ENCODE assay signal across 16 cellular contexts in the genomic region with DNA sequence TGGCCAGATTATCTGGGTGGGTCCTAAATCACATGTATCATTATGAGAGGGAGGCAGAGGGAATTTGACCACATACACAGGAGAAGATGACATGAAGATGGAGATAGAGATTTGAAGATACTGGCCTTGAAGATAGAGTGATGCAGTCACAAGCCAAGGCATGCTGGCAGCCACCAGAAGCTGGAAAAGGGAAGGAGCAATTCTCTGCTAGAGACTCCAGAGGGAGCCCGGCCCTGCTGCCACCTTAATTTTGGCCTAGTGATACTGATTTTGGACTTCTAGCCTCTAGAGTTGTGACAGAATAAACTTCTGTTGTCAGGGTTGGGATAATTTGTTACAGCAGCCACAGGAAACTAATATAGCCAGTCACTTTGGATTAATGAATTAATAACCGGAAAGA. TPM values are rescaled to one million over a fixed set of nuclear protein-coding genes. Genes with fewer than 3 reads are reported as not detected.
A peak's percentile ranks its signal among the peaks of the same experiment; 100 is the strongest.
DNase-seq lines count a peak whose midpoint lies in the region; ATAC-seq, FAIRE-seq and TF ChIP-seq lines count a peak whose summit lies in the region.
"Had no signal": no experiment of that assay in that cellular context is flagged by ENCODE, and none has a peak within 500 bp of the region (broad histone marks: within the 10 kb centered on the region; RNA-seq: fewer than 3 reads in every experiment).

No MANE protein-coding gene starts in this region.

- ATAC-seq in natural killer cell treated with Interleukin-12 subunit alpha and Interleukin-12 subunit beta and Interleukin-15 and Interleukin-18, amount 100 ng/mL, for 72 hours: no peak
- ATAC-seq in natural killer cell: no peak
- no peak for ATAC-seq in activated T-helper 17 cell treated with anti-CD3 and anti-CD28 coated beads, Interleukin-2, amount 50 U/mL, for 72 hours (replicated peaks)
- ATAC-seq: GM23338, heart right ventricle had no signal

- no peak overlapping the region for H3K27ac Mint-ChIP-seq in natural killer cell treated with Interleukin-12 subunit alpha and Interleukin-12 subunit beta and Interleukin-15 and Interleukin-18, amount 100 ng/mL, for 72 hours
- no peak overlapping the region for H3K27ac Mint-ChIP-seq in natural killer cell
- H3K27ac Mint-ChIP-seq in activated T-helper 17 cell treated with anti-CD3 and anti-CD28 coated beads, Interleukin-2, amount 50 U/mL, for 72 hours: no peak overlapping the region
- H3K27ac Mint-ChIP-seq in type B pancreatic cell: peak overlapping the region; percentile 12
- H3K27ac Mint-ChIP-seq: GM23338 had no signal

- H3K27me3 Mint-ChIP-seq in natural killer cell treated with Interleukin-12 subunit alpha and Interleukin-12 subunit beta and Interleukin-15 and Interleukin-18, amount 100 ng/mL, for 72 hours: peaks cover 0 to 3% of the 10 kb centered on the region in 2 donors
- H3K27me3 Mint-ChIP-seq in natural killer cell (ENCODE audit: low read depth in 2 of 2): peaks cover 0 to 8% of the 10 kb centered on the region in 2 donors
- peaks cover 4% of the 10 kb centered on the region for H3K27me3 Mint-ChIP-seq in activated T-helper 17 cell treated with anti-CD3 and anti-CD28 coated beads, Interleukin-2, amount 50 U/mL, for 72 hours
- H3K27me3 Mint-ChIP-seq in type B pancreatic cell: peaks cover 2% of the 10 kb centered on the region

- no peaks in the 10 kb centered on the region for H3K9me3 ChIP-seq in MM.1S (replicated peaks; ENCODE audit: insufficient read depth, low read length)
- H3K9me3 ChIP-seq: colonic mucosa had no signal

- peak overlapping the region; percentile 9 for H3K4me3 Mint-ChIP-seq in natural killer cell treated with Interleukin-12 subunit alpha and Interleukin-12 subunit beta and Interleukin-15 and Interleukin-18, amount 100 ng/mL, for 72 hours
- H3K4me3 Mint-ChIP-seq in natural killer cell (no peak overlapping the region), type B pancreatic cell (peak overlapping the region; percentile 61)
- peak overlapping the region; percentile 23 for H3K4me3 Mint-ChIP-seq in activated T-helper 17 cell treated with anti-CD3 and anti-CD28 coated beads, Interleukin-2, amount 50 U/mL, for 72 hours

- FAIRE-seq in D721Med (lab: Jason Lieb, UNC): no peak

- H3K9me3 Mint-ChIP-seq in natural killer cell treated with Interleukin-12 subunit alpha and Interleukin-12 subunit beta and Interleukin-15 and Interleukin-18, amount 100 ng/mL, for 72 hours: peaks cover 5% of the 10 kb centered on the region
- H3K9me3 Mint-ChIP-seq in natural killer cell (peaks cover 0 to 2% of the 10 kb centered on the region in 2 donors), type B pancreatic cell (peaks cover 13% of the 10 kb centered on the region)
- peaks cover 4% of the 10 kb centered on the region for H3K9me3 Mint-ChIP-seq in activated T-helper 17 cell treated with anti-CD3 and anti-CD28 coated beads, Interleukin-2, amount 50 U/mL, for 72 hours

- H3K36me3 ChIP-seq in MM.1S (replicated peaks; ENCODE audit: insufficient read depth, low read length): no peaks in the 10 kb centered on the region
- H3K36me3 ChIP-seq: colonic mucosa, heart right ventricle had no signal

- intact Hi-C loops in natural killer cell (cut with micrococcal nuclease): no loop called here

- TF ChIP-seq CTCF in natural killer cell (IDR thresholded peaks at IDR 0.05) (no peak), MM.1S (IDR thresholded peaks at IDR 0.05; ENCODE audit: low read length) (peak; percentile 14; the same call in 1 of the 2 replicates), type B pancreatic cell (conservative IDR thresholded peaks at IDR 0.05) (no peak), D721Med (IDR thresholded peaks at IDR 0.05; ENCODE audit: insufficient read depth, missing control alignments) (no peak)

- no peaks in the 10 kb centered on the region for H3K79me2 ChIP-seq in MM.1S (ENCODE audit: low read length)

- H3K4me1 Mint-ChIP-seq in natural killer cell treated with Interleukin-12 subunit alpha and Interleukin-12 subunit beta and Interleukin-15 and Interleukin-18, amount 100 ng/mL, for 72 hours (ENCODE audit: low read depth in 2 of 2): peaks cover 27 to 33% of the 10 kb centered on the region in 2 donors
- H3K4me1 Mint-ChIP-seq in natural killer cell (peaks cover 32 to 35% of the 10 kb centered on the region in 2 donors), type B pancreatic cell (ENCODE audit: unreplicated experiment) (peaks cover 18% of the 10 kb centered on the region)
- H3K4me1 Mint-ChIP-seq in activated T-helper 17 cell treated with anti-CD3 and anti-CD28 coated beads, Interleukin-2, amount 50 U/mL, for 72 hours: peaks cover 6% of the 10 kb centered on the region

- no peak overlapping the region for H3K27ac ChIP-seq in MM.1S (ENCODE audit: low read length)
- H3K27ac ChIP-seq: colonic mucosa, heart right ventricle, KMS-11 had no signal

- H3K27me3 ChIP-seq in MM.1S (replicated peaks; ENCODE audit: insufficient read depth, low read length): no peaks in the 10 kb centered on the region
- H3K27me3 ChIP-seq: colonic mucosa had no signal

- H2AFZ ChIP-seq in MM.1S (ENCODE audit: low read length): no peak overlapping the region
- H2AFZ ChIP-seq: GM23338 had no signal

- H3K4me3 ChIP-seq in MM.1S (ENCODE audit: low read length): no peak overlapping the region
- H3K4me3 ChIP-seq: colonic mucosa, GM23338, heart right ventricle had no signal

- H3F3A ChIP-seq in MM.1S (ENCODE audit: insufficient read depth, low read length): 0 out of 2 replicates have a peak, but pooled peaks cover 12% of the 10 kb centered on the region

- H3K9me2 ChIP-seq in MM.1S (replicated peaks; ENCODE audit: insufficient read depth, low read length): no peaks in the 10 kb centered on the region

- H3K4me2 ChIP-seq in MM.1S (ENCODE audit: low read depth, low read length): no peak overlapping the region
- H3K4me2 ChIP-seq: GM23338, KMS-11 had no signal

- no peaks in the 10 kb centered on the region for H4K20me1 ChIP-seq in MM.1S (ENCODE audit: insufficient read depth, low read length)

- no peak for DNase-seq in natural killer cell treated with Interleukin-12 subunit alpha and Interleukin-12 subunit beta and Interleukin-15 and Interleukin-18, amount 100 ng/mL, for 72 hours (ENCODE audit: low spot score)
- DNase-seq in natural killer cell (no peak), MM.1S (no peak), type B pancreatic cell (ENCODE audit: extremely low spot score, unreplicated experiment) (no peak), GF-D8 (lab: John Stamatoyannopoulos, UW) (no peak), D721Med (ENCODE audit: insufficient read length, low spot score) (no peak), hippocampal formation (lab: John Stamatoyannopoulos, UW) (no peak)
- DNase-seq: activated CD8-positive, alpha-beta memory T cell treated with anti-CD3 and anti-CD28 coated beads, Interleukin-2, amount 50 U/mL, for 4 hours; colonic mucosa; heart right ventricle; NCI-H1930; NCI-H526 treated with DMSO at 0.1 percent for 48 hours; T1000 had no signal

- 0 out of 2 replicates have a peak, but pooled peaks cover 4% of the 10 kb centered on the region for H3K4me1 ChIP-seq in MM.1S (ENCODE audit: low read length)
- H3K4me1 ChIP-seq: colonic mucosa had no signal

- H3K9ac ChIP-seq in MM.1S (ENCODE audit: low read length): no peak overlapping the region
- H3K9ac ChIP-seq: KMS-11 had no signal

- H3K36me3 Mint-ChIP-seq in natural killer cell treated with Interleukin-12 subunit alpha and Interleukin-12 subunit beta and Interleukin-15 and Interleukin-18, amount 100 ng/mL, for 72 hours: peaks cover 11% of the 10 kb centered on the region
- H3K36me3 Mint-ChIP-seq in natural killer cell: no peaks in the 10 kb centered on the region
- peaks cover 14% of the 10 kb centered on the region for H3K36me3 Mint-ChIP-seq in activated T-helper 17 cell treated with anti-CD3 and anti-CD28 coated beads, Interleukin-2, amount 50 U/mL, for 72 hours (ENCODE audit: low read depth)
- peaks cover 8% of the 10 kb centered on the region for H3K36me3 Mint-ChIP-seq in type B pancreatic cell

RNA-seq across cellular contexts. Expression of a gene that starts 2.2 kb away (rescaled TPM):
- 10 to 100 TPM; 80.1 to 91.3 TPM for total RNA-seq in natural killer cell treated with Interleukin-12 subunit alpha and Interleukin-12 subunit beta and Interleukin-15 and Interleukin-18, amount 100 ng/mL, for 72 hours
- total RNA-seq in natural killer cell (100 to 1,000 TPM; 168 to 193 (median 184) TPM), type B pancreatic cell (ENCODE audit: low replicate concordance) (41.4 and 44.6 TPM in 2 replicates)
- 10 to 100 TPM; 57.1 to 66.1 TPM for total RNA-seq in activated T-helper 17 cell treated with anti-CD3 and anti-CD28 coated beads, Interleukin-2, amount 50 U/mL, for 72 hours
